ENCODE assay signal across 33 cellular contexts in genomic region chr3:154125378-154126030, GRCh38. TPM values are rescaled to one million over a fixed set of nuclear protein-coding genes. Genes with fewer than 3 reads are reported as not detected.
DNase-seq lines count a peak whose midpoint lies in the region; ATAC-seq, FAIRE-seq and TF ChIP-seq lines count a peak whose summit lies in the region.
"Had no signal": no experiment of that assay in that cellular context is flagged by ENCODE, and none has a peak within 500 bp of the region (broad histone marks: within the 10 kb centered on the region; RNA-seq: fewer than 3 reads in every experiment).

No MANE protein-coding gene starts in this region.

- TF ChIP-seq CTCF in HepG2 (CRISPR knock-in tag; IDR thresholded peaks at IDR 0.05) (no peak), GM20000 (IDR thresholded peaks at IDR 0.05; ENCODE audit: extremely low read depth, missing control alignments) (no peak)
- TF ChIP-seq CTCF in CD4-positive, alpha-beta T cell (IDR thresholded peaks at IDR 0.05) = no peak

- FAIRE-seq in HepG2 (lab: Jason Lieb, UNC) = peak; percentile 52
- FAIRE-seq: frontal cortex, GM12892, RCC 7860 had no signal

- no peak overlapping the region for H3K4me3 Mint-ChIP-seq in CD4-positive, alpha-beta T cell
- H3K4me3 Mint-ChIP-seq: activated CD8-positive, alpha-beta T cell treated with anti-CD3 and anti-CD28 coated beads for 36 hours; endodermal cell; stimulated activated memory B cell treated with anti-CD40 and anti-IgM and Interleukin-4, amounts not matched to agents 10 μg/mL and 1 μg/mL and 100 μg/mL, for 72 hours had no signal

- peaks cover 15% of the 10 kb centered on the region for H3K4me1 Mint-ChIP-seq in CD4-positive, alpha-beta T cell (ENCODE audit: low read depth)

- H3K27me3 ChIP-seq in HepG2 (ENCODE audit: control insufficient read depth in 1 of 2, insufficient read depth in 2 of 2, low read length in 2 of 2) = peaks cover 0 to 31% of the 10 kb centered on the region in 2 experiments; a peak in 3 of 5 replicates
- H3K27me3 ChIP-seq in CD4-positive, alpha-beta T cell (ENCODE audit: control insufficient read depth, insufficient read depth, low read length) = peaks cover 30% of the 10 kb centered on the region
- H3K27me3 ChIP-seq: adrenal gland, BLaER1, SJSA1 had no signal

- no peaks in the 10 kb centered on the region for H3K9me3 Mint-ChIP-seq in CD4-positive, alpha-beta T cell
- H3K9me3 Mint-ChIP-seq: activated CD8-positive, alpha-beta T cell treated with anti-CD3 and anti-CD28 coated beads for 36 hours; endodermal cell; stimulated activated memory B cell treated with anti-CD40 and anti-IgM and Interleukin-4, amounts not matched to agents 10 μg/mL and 1 μg/mL and 100 μg/mL, for 72 hours had no signal

- in situ Hi-C loops in Caki2 (cut with HindIII; ENCODE audit: low pct_unique_long_range_greater_than_20kb, low sequenced_read_pairs) = no loop called here
- in situ Hi-C loops in HepG2 (cut with HindIII; ENCODE audit: extremely low pct_ligation_motif_present, low pct_unique_long_range_greater_than_20kb) = loop anchor here (10.0 kb wide), 1 partner anchor 129 kb away; no protein-coding TSS in a partner anchor

- no peak overlapping the region for H3K27ac Mint-ChIP-seq in CD4-positive, alpha-beta T cell
- H3K27ac Mint-ChIP-seq: activated CD8-positive, alpha-beta T cell treated with anti-CD3 and anti-CD28 coated beads for 36 hours; endodermal cell; stimulated activated memory B cell treated with anti-CD40 and anti-IgM and Interleukin-4, amounts not matched to agents 10 μg/mL and 1 μg/mL and 100 μg/mL, for 72 hours had no signal

- H3K4me2 ChIP-seq in HepG2 (ENCODE audit: low read depth, low read length) = peak overlapping the region; percentile 20
- H3K4me2 ChIP-seq: BLaER1 had no signal

- no TSS peak for BruUV-seq in HepG2 (replicated peaks; lab: Mats Ljungman, UMichigan)

- H3K9ac ChIP-seq in HepG2 (ENCODE audit: insufficient read depth, low read depth, low read length) = no peak overlapping the region
- H3K9ac ChIP-seq: BLaER1 had no signal

- H3K36me3 Mint-ChIP-seq in CD4-positive, alpha-beta T cell (ENCODE audit: low read depth) = no peaks in the 10 kb centered on the region
- H3K36me3 Mint-ChIP-seq: stimulated activated memory B cell treated with anti-CD40 and anti-IgM and Interleukin-4, amounts not matched to agents 10 μg/mL and 1 μg/mL and 100 μg/mL, for 72 hours had no signal

- ATAC-seq in HepG2 (peak; percentile 35), HG03457 (IDR thresholded peaks at IDR 0.05; ENCODE audit: unreplicated experiment) (no peak), GM18517 (IDR thresholded peaks at IDR 0.05; ENCODE audit: unreplicated experiment) (no peak)
- no peak for ATAC-seq in CD4-positive, alpha-beta T cell (ENCODE audit: poor library complexity)
- ATAC-seq: activated CD8-positive, alpha-beta T cell treated with anti-CD3 and anti-CD28 coated beads for 36 hours; stimulated activated memory B cell treated with anti-CD40 and anti-IgM and Interleukin-4, amounts not matched to agents 10 μg/mL and 1 μg/mL and 100 μg/mL, for 72 hours had no signal

- H3K27ac ChIP-seq in HepG2 (ENCODE audit: extremely low read length, insufficient read depth, low read length) = no peak overlapping the region
- H3K27ac ChIP-seq in CD4-positive, alpha-beta T cell (ENCODE audit: low read depth, low read length) = no peak overlapping the region
- H3K27ac ChIP-seq: adrenal gland, BLaER1, esophagus squamous epithelium, neutrophil, SJSA1, spleen had no signal

- DNase-seq in Caki2 (ENCODE audit: low read depth) = peak; percentile 12
- DNase-seq in NCI-H69 (lab: John Stamatoyannopoulos, UW) = peak; percentile 16
- DNase-seq in HepG2 (ENCODE audit: low spot score) = peak; percentile 74
- peak; percentile 5 for DNase-seq in renal cortical epithelial cell (ENCODE audit: low read depth)
- DNase-seq in CD4-positive, alpha-beta T cell = no peak
- DNase-seq in GM20000 (ENCODE audit: low spot score) = no peak
- DNase-seq: activated CD4-positive, CD25-positive, alpha-beta regulatory T cell treated with anti-CD3 and anti-CD28 coated beads, Interleukin-2, amount 50 U/mL, for 72 hours; activated CD8-positive, alpha-beta T cell treated with anti-CD3 and anti-CD28 coated beads for 36 hours; activated gamma-delta T cell treated with Interleukin-2 at 50 U/mL for 16 hours; activated T-cell treated with anti-CD3 and anti-CD28 coated beads, Interleukin-2, amount 50 U/mL, for 1 hour; adrenal gland; Calu3; endodermal cell; esophagus squamous epithelium; HCEC 1CT; IMR-90; islet precursor cell; NCI-H1105 treated with DMSO at 0.1 percent for 48 hours; NCI-H2029; NCI-H446 treated with DMSO at 0.1 percent for 48 hours; retina; spleen; stimulated activated CD4-positive, alpha-beta T cell treated with anti-CD3 and anti-CD28 coated beads, Interleukin-4, amount 100 ng/mL, for 1 hour had no signal

- no peaks in the 10 kb centered on the region for H3K9me3 ChIP-seq in HepG2 (ENCODE audit: low read length)
- H3K9me3 ChIP-seq in CD4-positive, alpha-beta T cell (ENCODE audit: control insufficient read depth, low read length) = no peaks in the 10 kb centered on the region
- H3K9me3 ChIP-seq: adrenal gland, esophagus squamous epithelium, neutrophil, SJSA1, spleen had no signal

- no peak overlapping the region for H3K4me3 ChIP-seq in HepG2 (replicated peaks in 1 of 3; ENCODE audit: insufficient read depth in 1 of 3, low read depth in 2 of 3, low read length in 3 of 3)
- H3K4me3 ChIP-seq: adrenal gland, BLaER1, esophagus squamous epithelium, lung, SJSA1, spleen had no signal

- no peaks in the 10 kb centered on the region for H4K20me1 ChIP-seq in HepG2 (ENCODE audit: insufficient read depth, low read length)
- H4K20me1 ChIP-seq: BLaER1 had no signal

- TF ChIP-seq RAD21 in HepG2 (CRISPR knock-in tag; IDR thresholded peaks at IDR 0.05) = no peak

- POLR2A ChIA-PET in HepG2 (lab: Yijun Ruan, JAX) = no interaction called here
- POLR2A ChIA-PET in CD4-positive, alpha-beta T cell (lab: Charles Lee) = interaction anchor here (0.5 kb wide), 1 partner anchor 1612 kb away, joined by 3 read pairs; no protein-coding TSS in a partner anchor

- no peaks in the 10 kb centered on the region for H3K36me3 ChIP-seq in HepG2 (replicated peaks in 1 of 2; ENCODE audit: control insufficient read depth in 1 of 2, insufficient read depth in 2 of 2, low read length in 2 of 2)
- H3K36me3 ChIP-seq: adrenal gland, BLaER1, neutrophil, spleen had no signal

- H2AFZ ChIP-seq in HepG2 (ENCODE audit: low read length) = no peak overlapping the region

- no peaks in the 10 kb centered on the region for H3K79me2 ChIP-seq in HepG2 (ENCODE audit: insufficient read depth, low read length)

- TF ChIP-seq EP300 in HepG2 (IDR thresholded peaks at IDR 0.05; ENCODE audit: low read depth in 2 of 2, low read length in 2 of 2) = no peak
- TF ChIP-seq EP300 in HepG2 (CRISPR knock-in tag; IDR thresholded peaks at IDR 0.05; ENCODE audit: borderline replicate concordance) = no peak

- CTCF ChIA-PET in HepG2 (lab: Yijun Ruan, JAX; ENCODE audit: low intra/inter-chr PET ratio, low total read pairs) = no interaction called here
- CTCF ChIA-PET in CD4-positive, alpha-beta T cell (lab: Charles Lee) = no interaction called here

- WGBS in HepG2 (ENCODE audit: low lambda C conversion rate) = 37% methylated on average over 2 of the region's 2 CpGs

- TF ChIP-seq POLR2A in HepG2 (IDR thresholded peaks at IDR 0.05; ENCODE audit: insufficient read depth in 1 of 2, low read depth in 2 of 2, low read length in 2 of 2) = no peak

- intact Hi-C loops in HepG2 (cut with micrococcal nuclease; ENCODE audit: unreplicated experiment) = loop anchor here (1.0 to 10.0 kb wide), 3 partner anchors 15 to 129 kb away; no protein-coding TSS in a partner anchor
- intact Hi-C loops in CD4-positive, alpha-beta T cell (cut with DNase I, micrococcal nuclease) = no loop called here

- peaks cover 54% of the 10 kb centered on the region for H3K4me1 ChIP-seq in HepG2 (ENCODE audit: insufficient read depth, low read length)
- H3K4me1 ChIP-seq: adrenal gland, BLaER1 had no signal

- peaks cover 55% of the 10 kb centered on the region for H3K27me3 Mint-ChIP-seq in CD4-positive, alpha-beta T cell

TF ChIP-seq in HepG2, 621 proteins besides CTCF, POLR2A, EP300 and RAD21 (continues in another document):
- no peak for TF ChIP-seq NR3C1 (CRISPR knock-in tag; IDR thresholded peaks at IDR 0.05)

RNA-seq across cellular contexts. Expression of gene ARHGEF26, which starts 4.3 kb away (rescaled TPM):
- total RNA-seq in Caki2 (2014; rRNA removed; shearing (Covaris generic); ENCODE audit: low replicate concordance) = 0.32 and 0.88 TPM in 2 replicates
- 6.1 and 6.3 TPM in 2 replicates for total RNA-seq in HepG2 (2016; rRNA removed; fragmentation: Illumina TruSeq; extraction: Trizol)
- 0.51 and 0.79 TPM in 2 replicates for total RNA-seq in HepG2 (2016; cell fraction: cytosol; rRNA removed; fragmentation: Illumina TruSeq; extraction: Trizol; ENCODE audit: low read depth)
- 5.5 and 6.0 TPM in 2 replicates for total RNA-seq in HepG2 (2016; cell fraction: insoluble cytoplasmic fraction; rRNA removed; fragmentation: Illumina TruSeq; extraction: Trizol)
- 2.8 and 2.9 TPM in 2 replicates for total RNA-seq in HepG2 (2016; cell fraction: membrane; rRNA removed; fragmentation: Illumina TruSeq; extraction: Trizol)
- 8.2 and 10.7 TPM in 2 replicates for total RNA-seq in HepG2 (2016; cell fraction: nucleus; rRNA removed; fragmentation: Illumina TruSeq; extraction: Trizol)
- 0.65 and 0.74 TPM in 2 replicates for polyA plus RNA-seq in HepG2 (2011; rRNA removed)
- 0.34 and 0.35 TPM in 2 replicates for polyA plus RNA-seq in HepG2 (2011; cell fraction: cytosol; rRNA removed)
- polyA plus RNA-seq in HepG2 (2011; cell fraction: nucleus; rRNA removed) = 1.5 and 1.7 TPM in 2 replicates
- 1.1 and 1.9 TPM in 2 replicates for polyA plus RNA-seq in HepG2 (2012)
- polyA plus RNA-seq in HepG2 (2016; cell fraction: cytosol; fragmentation: Illumina TruSeq; extraction: Trizol; ENCODE audit: low read depth) = 0.27 and 0.35 TPM in 2 replicates
- 5.6 and 6.2 TPM in 2 replicates for polyA plus RNA-seq in HepG2 (2016; cell fraction: insoluble cytoplasmic fraction; fragmentation: Illumina TruSeq; extraction: Trizol; ENCODE audit: low read depth)
- 1.2 and 1.5 TPM in 2 replicates for polyA plus RNA-seq in HepG2 (2016; cell fraction: membrane; fragmentation: Illumina TruSeq; extraction: Trizol; ENCODE audit: low read depth)
- 9.8 and 9.9 TPM in 2 replicates for polyA plus RNA-seq in HepG2 (2016; cell fraction: nucleus; fragmentation: Illumina TruSeq; extraction: Trizol; ENCODE audit: insufficient read depth, low read depth)
- polyA minus RNA-seq in HepG2 (2011; rRNA and poly(A)+ RNA removed; ENCODE audit: low replicate concordance) = 0.14 and 1.3 TPM in 2 replicates
- 0.88 and 0.89 TPM in 2 replicates for polyA minus RNA-seq in HepG2 (2011; cell fraction: cytosol; rRNA and poly(A)+ RNA removed)
- 4.7 and 6.1 TPM in 2 replicates for polyA minus RNA-seq in HepG2 (2011; cell fraction: nucleus; rRNA and poly(A)+ RNA removed)
- total RNA-seq in renal cortical epithelial cell = under 0.01 and 0.80 TPM in 2 replicates
- under 1 TPM in 1 of 2 experiments, not detected in 1; 0.08 TPM for total RNA-seq in CD4-positive, alpha-beta T cell
- total RNA-seq: activated CD8-positive, alpha-beta T cell treated with anti-CD3 and anti-CD28 coated beads for 36 hours had no signal

Comparison
In these comparisons a context has a peak if more than half of its experiments do, and no peak if none do; other contexts are left out.
1. DNase-seq: peak in Caki2 (single experiment), NCI-H69 (single experiment), HepG2 (single experiment) and renal cortical epithelial cell (single experiment); none in CD4-positive, alpha-beta T cell (0 of 10) and GM20000 (single experiment).